ENCODE assay signal across 15 cellular contexts in the genomic region with DNA sequence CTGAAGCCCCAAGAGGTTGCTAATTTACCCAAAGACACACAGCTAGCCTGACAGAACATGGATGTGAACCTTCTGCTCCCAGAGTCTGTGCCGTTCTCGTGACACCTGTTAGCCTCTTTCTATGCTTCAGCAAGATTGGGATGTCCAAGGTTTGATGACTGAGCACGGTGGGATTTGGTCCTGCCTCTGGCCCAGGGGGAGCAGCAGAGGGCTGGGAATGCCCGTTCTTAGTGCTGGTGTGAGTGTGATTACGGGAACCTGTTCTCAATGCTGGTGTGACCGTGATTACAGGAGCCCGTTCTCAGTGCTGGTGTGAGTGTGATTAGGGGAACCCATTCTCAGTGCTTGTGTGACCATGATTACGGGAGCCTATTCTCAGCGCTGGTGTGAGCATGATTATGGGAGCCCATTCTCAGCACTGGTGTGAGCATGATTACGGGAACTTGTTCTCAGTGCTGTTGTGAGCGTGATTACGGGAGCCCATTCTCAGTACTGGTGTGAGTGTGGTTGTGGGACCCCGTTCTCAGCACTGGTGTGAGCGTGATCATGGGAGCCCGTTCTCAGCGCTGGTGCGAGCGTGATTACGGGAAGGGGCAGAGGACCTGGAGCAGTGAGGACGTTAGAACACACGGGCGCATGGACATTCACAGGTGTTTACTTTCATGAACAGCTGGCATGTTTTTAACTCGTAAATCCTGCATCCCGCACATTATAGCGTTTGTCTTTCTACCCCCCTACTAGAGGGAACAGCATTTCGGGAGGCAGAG.
"Had no signal": no experiment of that assay in that cellular context is flagged by ENCODE, and none has a peak within 500 bp of the region (broad histone marks: within the 10 kb centered on the region; RNA-seq: fewer than 3 reads in every experiment).

No MANE protein-coding gene starts in this region.

- ATAC-seq: gastroesophageal sphincter, natural killer cell had no signal

- H3K36me3 Mint-ChIP-seq: natural killer cell had no signal

- H3K27ac Mint-ChIP-seq: activated naive CD4-positive, alpha-beta T cell treated with anti-CD3 and anti-CD28 coated beads for 36 hours; activated T-helper 1 cell treated with anti-CD3 and anti-CD28 coated beads, Interleukin-12 subunit alpha, Interleukin-12 subunit beta, Interleukin-2, Interleukin-4 antibody, amounts not matched to agents 30 ng/mL and 10 ng/mL and 1 ng/mL, durations not matched to agents 14 hours and 24 hours and 36 hours; natural killer cell had no signal

- H3K4me3 Mint-ChIP-seq: activated naive CD4-positive, alpha-beta T cell treated with anti-CD3 and anti-CD28 coated beads for 36 hours; activated T-helper 1 cell treated with anti-CD3 and anti-CD28 coated beads, Interleukin-12 subunit alpha, Interleukin-12 subunit beta, Interleukin-2, Interleukin-4 antibody, amounts not matched to agents 30 ng/mL and 10 ng/mL and 1 ng/mL, durations not matched to agents 14 hours and 24 hours and 36 hours; natural killer cell had no signal

- H3K4me1 ChIP-seq: gastroesophageal sphincter had no signal

- H3K4me3 ChIP-seq: adrenal gland, gastroesophageal sphincter, hepatocyte, lung, ovary, smooth muscle cell, thyroid gland had no signal

- H3K27ac ChIP-seq: adrenal gland, gastroesophageal sphincter, hepatocyte, ovary, thyroid gland had no signal

- H3K9me3 ChIP-seq: adrenal gland, gastroesophageal sphincter, ovary, thyroid gland had no signal

- DNase-seq: activated CD4-positive, alpha-beta T cell treated with anti-CD3 and anti-CD28 coated beads for 1 hour; activated CD4-positive, alpha-beta T cell treated with anti-CD3 and anti-CD28 coated beads, Interleukin-2, amount 50 U/mL, for 48 hours; activated naive CD4-positive, alpha-beta T cell treated with anti-CD3 and anti-CD28 coated beads for 36 hours; adrenal gland; cortex of kidney; effector memory CD4-positive, alpha-beta T cell; natural killer cell; ovary; SW 1271; thyroid gland had no signal

- H3K4me1 Mint-ChIP-seq: natural killer cell had no signal

- H3K36me3 ChIP-seq: adrenal gland, gastroesophageal sphincter, ovary, thyroid gland had no signal

- H3K9me3 Mint-ChIP-seq: activated naive CD4-positive, alpha-beta T cell treated with anti-CD3 and anti-CD28 coated beads for 36 hours; activated T-helper 1 cell treated with anti-CD3 and anti-CD28 coated beads, Interleukin-12 subunit alpha, Interleukin-12 subunit beta, Interleukin-2, Interleukin-4 antibody, amounts not matched to agents 30 ng/mL and 10 ng/mL and 1 ng/mL, durations not matched to agents 14 hours and 24 hours and 36 hours; natural killer cell had no signal
